9 cellular contexts compared by ENCODE assay signal in the genomic region with DNA sequence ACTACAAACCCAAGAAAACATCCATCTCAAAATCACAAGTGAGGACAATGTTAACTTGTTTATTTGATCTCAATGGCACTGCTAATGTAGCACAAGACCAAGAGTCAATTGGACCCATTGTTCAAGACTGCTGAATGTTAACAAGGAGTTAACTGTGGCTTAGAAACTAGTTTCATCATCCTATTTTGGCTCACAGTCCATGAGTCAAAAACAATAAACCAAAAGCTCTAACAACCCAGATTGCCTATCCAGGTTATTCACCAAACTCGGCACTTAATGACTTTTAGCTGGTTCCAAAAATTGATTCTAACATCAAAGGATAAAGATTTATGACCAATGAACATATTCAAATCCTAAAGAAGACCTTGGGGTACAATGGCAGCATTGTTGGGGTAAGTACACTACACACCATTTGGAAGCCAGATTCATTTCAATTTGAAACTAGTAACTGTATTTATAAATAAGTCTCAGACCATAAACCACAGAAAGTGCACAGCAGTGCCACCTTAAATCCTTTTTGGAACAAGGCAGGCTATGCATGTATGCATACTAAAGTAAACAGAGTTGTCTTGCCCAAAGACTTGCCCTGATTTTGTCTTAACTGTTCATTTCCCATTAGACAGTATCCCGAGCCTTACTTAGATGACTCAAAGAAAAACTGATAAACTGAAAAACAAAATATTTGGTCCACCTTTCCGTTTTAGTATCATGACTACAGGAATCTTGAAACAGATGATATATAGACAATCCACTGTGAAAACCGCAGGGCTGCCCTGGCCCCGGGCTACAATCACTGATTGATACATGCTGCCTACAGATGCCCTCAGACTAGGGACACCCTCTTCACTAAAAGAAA.
DNase-seq lines count a peak whose midpoint lies in the region; ATAC-seq and TF ChIP-seq lines count a peak whose summit lies in the region.
"Had no signal": no experiment of that assay in that cellular context is flagged by ENCODE, and none has a peak within 500 bp of the region (broad histone marks: within the 10 kb centered on the region; RNA-seq: fewer than 3 reads in every experiment).

No MANE protein-coding gene starts in this region.

- H3K9me3 ChIP-seq in tibial nerve = peaks cover 0 to 2% (median 0%) of the 10 kb centered on the region in 4 donors

- peak overlapping the region; percentile 13 to 78 (median 46) for H3K27ac ChIP-seq in tibial nerve

- no peak for TF ChIP-seq CTCF in fibroblast of mammary gland (conservative IDR thresholded peaks at IDR 0.05; ENCODE audit: control insufficient read depth, insufficient read depth, low read depth, low read length)
- TF ChIP-seq CTCF in tibial nerve (IDR thresholded peaks at IDR 0.05) = no peak

- DNase-seq in HCEC 1CT (peak; percentile 59), NCI-H1105 (lab: John Stamatoyannopoulos, UW) (peak; percentile 23), fibroblast of mammary gland (ENCODE audit: low read depth) (peak; percentile 73), tibial nerve (ENCODE audit: low spot score in 2 of 2) (no peak), NCI-H2227 (lab: John Stamatoyannopoulos, UW; ENCODE audit: unreplicated experiment) (no peak), NCI-H187 treated with DMSO at 0.1 percent for 48 hours (lab: John Stamatoyannopoulos, UW) (no peak), HK-2 (ENCODE audit: unreplicated experiment) (no peak)
- DNase-seq: activated B cell treated with CpG ODN at 0.5 μM for 24 hours had no signal

- H3K4me3 ChIP-seq in fibroblast of mammary gland (ENCODE audit: control insufficient read depth, low read depth, low read length) = no peak overlapping the region
- H3K4me3 ChIP-seq in tibial nerve = peak overlapping the region in 1 of 4 donors; percentile 33

- WGBS in tibial nerve, 2 donors = 23 to 26% methylated on average over 5 of the region's 5 CpGs

- no peaks in the 10 kb centered on the region for H3K27me3 ChIP-seq in tibial nerve

- no peaks in the 10 kb centered on the region for H3K36me3 ChIP-seq in tibial nerve

- peak in 1 of 2 donors; percentile 67 for TF ChIP-seq EP300 in tibial nerve (IDR thresholded peaks at IDR 0.05)

- ATAC-seq in GM18511 (IDR thresholded peaks at IDR 0.05; ENCODE audit: unreplicated experiment) = peak; percentile 87

- H3K4me1 ChIP-seq in tibial nerve = peaks cover 0 to 40% (median 2%) of the 10 kb centered on the region in 4 donors

- TF ChIP-seq POLR2A in tibial nerve (IDR thresholded peaks at IDR 0.05) = no peak

Comparison
In these comparisons a context has a peak if more than half of its experiments do, and no peak if none do; other contexts are left out.
1. DNase-seq: peak in HCEC 1CT (single experiment), NCI-H1105 (single experiment) and fibroblast of mammary gland (single experiment); none in tibial nerve (0 of 2), NCI-H2227 (single experiment), NCI-H187 treated with DMSO at 0.1 percent for 48 hours (single experiment) and HK-2 (single experiment).